ENCODE assay signal across 19 cellular contexts in genomic region chr12:116113398-116114130, GRCh38.
"Had no signal": no experiment of that assay in that cellular context is flagged by ENCODE, and none has a peak within 500 bp of the region (broad histone marks: within the 10 kb centered on the region; RNA-seq: fewer than 3 reads in every experiment).

No MANE protein-coding gene starts in this region.

- H3K36me3 Mint-ChIP-seq: natural killer cell had no signal

- DNase-seq: activated CD4-positive, alpha-beta memory T cell treated with anti-CD3 and anti-CD28 coated beads for 36 hours; activated CD4-positive, alpha-beta T cell treated with anti-CD3 and anti-CD28 coated beads for 48 hours; activated naive CD4-positive, alpha-beta T cell treated with Interleukin-2 at 50 U/mL for 16 hours; activated T-cell treated with anti-CD3 and anti-CD28 coated beads, Interleukin-2, amount 50 U/mL, for 48 hours; anterior cingulate cortex; brain microvascular endothelial cell; caudate nucleus; effector CD4-positive, alpha-beta T cell; heart left ventricle; islet precursor cell; left colon; natural killer cell; spleen; stimulated activated CD4-positive, alpha-beta T cell treated with anti-CD3 and anti-CD28 coated beads, Interleukin-4, amount 100 ng/mL, for 24 hours; stimulated activated naive CD8-positive, alpha-beta T cell treated with anti-CD3 and anti-CD28 coated beads, Interleukin-15, amount 100 ng/mL, for 72 hours; tibial artery had no signal

- H3K27ac Mint-ChIP-seq: activated CD4-positive, alpha-beta memory T cell treated with anti-CD3 and anti-CD28 coated beads for 36 hours; dendritic cell treated with granulocyte-macrophage colony-stimulating factor and Interleukin-4, amounts not matched to agents 40 ng/mL and 50 ng/mL, for 4 days; stimulated activated naive CD8-positive, alpha-beta T cell treated with anti-CD3 and anti-CD28 coated beads, Interleukin-15, amount 100 ng/mL, for 72 hours had no signal

- H3K9me3 Mint-ChIP-seq: activated CD4-positive, alpha-beta memory T cell treated with anti-CD3 and anti-CD28 coated beads for 36 hours; dendritic cell treated with granulocyte-macrophage colony-stimulating factor and Interleukin-4, amounts not matched to agents 40 ng/mL and 50 ng/mL, for 4 days; mesothelial cell of epicardium; natural killer cell; stimulated activated naive CD8-positive, alpha-beta T cell treated with anti-CD3 and anti-CD28 coated beads, Interleukin-15, amount 100 ng/mL, for 72 hours had no signal

- H3K27me3 Mint-ChIP-seq: activated CD4-positive, alpha-beta memory T cell treated with anti-CD3 and anti-CD28 coated beads for 36 hours; dendritic cell treated with granulocyte-macrophage colony-stimulating factor and Interleukin-4, amounts not matched to agents 40 ng/mL and 50 ng/mL, for 4 days; stimulated activated naive CD8-positive, alpha-beta T cell treated with anti-CD3 and anti-CD28 coated beads, Interleukin-15, amount 100 ng/mL, for 72 hours had no signal

- H3K4me3 ChIP-seq: heart left ventricle, lung, spleen, tibial artery had no signal

- H3K27me3 ChIP-seq: brain microvascular endothelial cell, heart left ventricle, spleen, tibial artery had no signal

- H3K27ac ChIP-seq: brain microvascular endothelial cell, heart left ventricle, spleen, tibial artery had no signal

- H3K36me3 ChIP-seq: brain microvascular endothelial cell, tibial artery had no signal

- H3K4me3 Mint-ChIP-seq: activated CD4-positive, alpha-beta memory T cell treated with anti-CD3 and anti-CD28 coated beads for 36 hours; dendritic cell treated with granulocyte-macrophage colony-stimulating factor and Interleukin-4, amounts not matched to agents 40 ng/mL and 50 ng/mL, for 4 days; mesothelial cell of epicardium; natural killer cell; stimulated activated naive CD8-positive, alpha-beta T cell treated with anti-CD3 and anti-CD28 coated beads, Interleukin-15, amount 100 ng/mL, for 72 hours had no signal

- ATAC-seq: heart left ventricle; left colon; natural killer cell; stimulated activated naive CD8-positive, alpha-beta T cell treated with anti-CD3 and anti-CD28 coated beads, Interleukin-15, amount 100 ng/mL, for 72 hours had no signal

- H3K9me3 ChIP-seq: heart left ventricle, spleen, tibial artery had no signal
